ENCODE assay signal across 8 cellular contexts in genomic region chrX:2630169-2630934, GRCh38.
DNase-seq lines count a peak whose midpoint lies in the region; TF ChIP-seq lines count a peak whose summit lies in the region.
"Not testable (repeated sequence)": the region's sequence is repeated elsewhere in the genome, so short reads cannot be mapped to it uniquely, and the experiment has no call there.

No MANE protein-coding gene starts in this region.

- not testable (repeated sequence) for H3K27me3 ChIP-seq in CD8-positive, alpha-beta memory T cell (ENCODE audit: insufficient read depth, low read length, poor library complexity, severe bottlenecking); ovary; stomach

- peaks cover 20 to 52% (median 44%) of the 10 kb centered on the region in 5 donors for H3K9me3 Mint-ChIP-seq in CD8-positive, alpha-beta memory T cell
- H3K9me3 Mint-ChIP-seq in T-helper 1 cell treated with Interleukin-12 subunit alpha and Interleukin-12 subunit beta and Interleukin-4 antibody, amounts not matched to agents 30 μg/mL and 1 μg/mL, for 36 hours, result peaks cover 52% of the 10 kb centered on the region

- H3K36me3 ChIP-seq in CD8-positive, alpha-beta memory T cell (ENCODE audit: insufficient read depth, low read length); ovary: not testable (repeated sequence)
- peaks cover 4 to 34% (median 19%) of the 10 kb centered on the region in 4 donors for H3K36me3 ChIP-seq in stomach

- DNase-seq in CD8-positive, alpha-beta memory T cell, result peak; percentile 25 to 84 (median 81)
- DNase-seq in LHCN-M2 (ENCODE audit: low read depth), result peak; percentile 47
- DNase-seq in activated CD8-positive, alpha-beta memory T cell treated with anti-CD3 and anti-CD28 coated beads, Interleukin-2, amount 50 U/mL, for 4 hours, result peak; percentile 35
- DNase-seq in activated naive CD8-positive, alpha-beta T cell treated with anti-CD3 and anti-CD28 coated beads, Interleukin-2, amount 50 U/mL, for 16 hours (ENCODE audit: low read depth, low spot score), result peak; percentile 17
- peak; percentile 34 for DNase-seq in globus pallidus (ENCODE audit: low spot score)
- DNase-seq in ovary, result peak in 3 of 5 donors; percentile 37 to 44 (median 42)
- not testable (repeated sequence) for DNase-seq in stomach

- H3K27ac ChIP-seq in CD8-positive, alpha-beta memory T cell (ENCODE audit: low read depth, low read length), result peak overlapping the region; percentile 55
- peak overlapping the region in 1 of 2 donors; percentile 53 for H3K27ac ChIP-seq in ovary
- H3K27ac ChIP-seq in stomach, result peak overlapping the region; percentile 49 to 79 (median 77)

- not testable (repeated sequence) for H3K27me3 Mint-ChIP-seq in CD8-positive, alpha-beta memory T cell; T-helper 1 cell treated with Interleukin-12 subunit alpha and Interleukin-12 subunit beta and Interleukin-4 antibody, amounts not matched to agents 30 μg/mL and 1 μg/mL, for 36 hours (ENCODE audit: low read depth)

- not testable (repeated sequence) for TF ChIP-seq POLR2A in ovary (IDR thresholded peaks at IDR 0.05); stomach (IDR thresholded peaks at IDR 0.05)

- TF ChIP-seq EP300 in ovary (IDR thresholded peaks at IDR 0.05); stomach (IDR thresholded peaks at IDR 0.05): not testable (repeated sequence)

- H3K36me3 Mint-ChIP-seq in CD8-positive, alpha-beta memory T cell, result peaks cover 37 to 67% (median 59%) of the 10 kb centered on the region in 3 donors
- H3K36me3 Mint-ChIP-seq in T-helper 1 cell treated with Interleukin-12 subunit alpha and Interleukin-12 subunit beta and Interleukin-4 antibody, amounts not matched to agents 30 μg/mL and 1 μg/mL, for 36 hours (ENCODE audit: low read depth), result peaks cover 61% of the 10 kb centered on the region

- POLR2A ChIA-PET in CD8-positive, alpha-beta memory T cell (lab: Charles Lee), result not testable (repeated sequence)

- H3K4me1 ChIP-seq in CD8-positive, alpha-beta memory T cell (ENCODE audit: insufficient read depth, low read length), result peaks cover 18% of the 10 kb centered on the region
- not testable (repeated sequence) for H3K4me1 ChIP-seq in ovary (ENCODE audit: insufficient read depth); stomach

- TF ChIP-seq CTCF in ovary (IDR thresholded peaks at IDR 0.05); stomach (IDR thresholded peaks at IDR 0.05): not testable (repeated sequence)

- peak overlapping the region; percentile 72 to 87 (median 79) for H3K4me3 Mint-ChIP-seq in CD8-positive, alpha-beta memory T cell
- not testable (repeated sequence) for H3K4me3 Mint-ChIP-seq in T-helper 1 cell treated with Interleukin-12 subunit alpha and Interleukin-12 subunit beta and Interleukin-4 antibody, amounts not matched to agents 30 μg/mL and 1 μg/mL, for 36 hours

- intact Hi-C loops in ovary (cut with DNase I); stomach (cut with DNase I; ENCODE audit: low total_unique reads): not testable (repeated sequence)

- H3K4me1 Mint-ChIP-seq in CD8-positive, alpha-beta memory T cell, result peaks cover 36 to 50% (median 48%) of the 10 kb centered on the region in 3 donors
- peaks cover 38% of the 10 kb centered on the region for H3K4me1 Mint-ChIP-seq in T-helper 1 cell treated with Interleukin-12 subunit alpha and Interleukin-12 subunit beta and Interleukin-4 antibody, amounts not matched to agents 30 μg/mL and 1 μg/mL, for 36 hours (ENCODE audit: low read depth)

- CTCF ChIA-PET in CD8-positive, alpha-beta memory T cell (lab: Charles Lee), result not testable (repeated sequence)

- peak overlapping the region; percentile 53 for H3K4me3 ChIP-seq in CD8-positive, alpha-beta memory T cell (ENCODE audit: low read length)
- H3K4me3 ChIP-seq in ovary, stomach: not testable (repeated sequence)

- peak overlapping the region; percentile 87 to 99 (median 98) for H3K27ac Mint-ChIP-seq in CD8-positive, alpha-beta memory T cell
- peak overlapping the region; percentile 77 for H3K27ac Mint-ChIP-seq in T-helper 1 cell treated with Interleukin-12 subunit alpha and Interleukin-12 subunit beta and Interleukin-4 antibody, amounts not matched to agents 30 μg/mL and 1 μg/mL, for 36 hours

- WGBS in ovary, 3 donors, result 71 to 82% (median 82%) methylated on average over 5 of the region's 5 CpGs
- 63 to 80% (median 75%) methylated on average over 5 of the region's 5 CpGs for WGBS in stomach, 5 donors

- peaks cover 23% of the 10 kb centered on the region for H3K9me3 ChIP-seq in CD8-positive, alpha-beta memory T cell (ENCODE audit: low read length)
- not testable (repeated sequence) for H3K9me3 ChIP-seq in ovary
- peaks cover 0 to 23% (median 9%) of the 10 kb centered on the region in 4 donors for H3K9me3 ChIP-seq in stomach
